ENCODE assay signal across 11 cellular contexts in the genomic region with DNA sequence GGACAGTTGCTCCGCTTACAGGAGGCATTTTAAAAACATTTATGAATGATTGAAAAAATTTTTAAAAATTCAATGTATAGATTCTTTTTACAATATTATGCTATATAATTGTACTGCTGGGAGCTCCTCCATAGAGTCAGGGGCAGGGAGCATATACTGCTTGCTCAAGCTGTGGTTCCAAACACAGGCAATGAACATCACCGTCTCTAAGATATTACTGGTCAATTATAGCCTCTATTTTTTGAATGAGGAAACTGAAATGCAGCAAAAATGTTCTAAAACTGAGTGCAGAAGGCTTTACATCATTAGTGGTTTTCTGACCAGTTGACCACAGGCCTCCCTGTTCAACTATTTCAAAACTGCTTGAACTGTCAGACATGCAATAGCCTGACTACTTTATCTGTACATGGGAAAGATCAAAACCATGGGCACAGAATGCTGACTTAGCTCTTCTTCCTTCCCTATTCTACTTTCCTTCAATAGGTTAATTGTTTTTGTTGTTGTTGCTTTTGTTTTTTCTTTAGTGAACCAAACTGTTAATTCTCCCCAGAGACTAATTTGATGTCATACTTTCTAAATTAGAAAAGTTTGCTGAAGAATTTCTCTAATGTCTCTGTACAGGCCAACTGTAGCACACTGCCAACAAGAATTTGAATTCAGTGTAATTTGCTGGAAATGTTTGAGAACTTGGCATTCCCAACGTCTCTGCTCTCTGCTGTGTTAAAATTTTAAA.
A peak's percentile ranks its signal among the peaks of the same experiment; 100 is the strongest.
DNase-seq lines count a peak whose midpoint lies in the region; TF ChIP-seq lines count a peak whose summit lies in the region.
"Had no signal": no experiment of that assay in that cellular context is flagged by ENCODE, and none has a peak within 500 bp of the region (broad histone marks: within the 10 kb centered on the region; RNA-seq: fewer than 3 reads in every experiment).

No MANE protein-coding gene starts in this region.

- intact Hi-C loops in breast epithelium (cut with DNase I; ENCODE audit: low total_unique reads): no loop called here

- CTCF ChIA-PET in activated naive CD4-positive, alpha-beta T cell treated with anti-CD3 and anti-CD28 coated beads, Interleukin-2, amount 10 ng/mL, durations not matched to agents 7 days and 5 days (lab: Charles Lee): no interaction called here

- no peak for TF ChIP-seq POLR2A in breast epithelium (IDR thresholded peaks at IDR 0.05)

- H3K4me1 ChIP-seq in ACC112 (ENCODE audit: control insufficient read depth, insufficient read depth, low read length, unreplicated experiment): peaks cover 18% of the 10 kb centered on the region
- no peaks in the 10 kb centered on the region for H3K4me1 ChIP-seq in fibroblast of lung (ENCODE audit: control insufficient read depth, extremely low read depth, insufficient read depth, low read length)
- H3K4me1 ChIP-seq in breast epithelium: no peaks in the 10 kb centered on the region

- H3K9ac ChIP-seq in fibroblast of lung (ENCODE audit: insufficient read depth, low read length): no peak overlapping the region

- no peaks in the 10 kb centered on the region for H3K27me3 Mint-ChIP-seq in activated naive CD4-positive, alpha-beta T cell treated with anti-CD3 and anti-CD28 coated beads, Interleukin-2, amount 10 ng/mL, durations not matched to agents 7 days and 5 days

- H3K27ac ChIP-seq in ACC112 (ENCODE audit: low read depth, low read length): peak overlapping the region; percentile 78
- H3K27ac ChIP-seq in fibroblast of lung (ENCODE audit: insufficient read depth, low read length): no peak overlapping the region
- peak overlapping the region in 1 of 2 donors; percentile 69 for H3K27ac ChIP-seq in breast epithelium
- H3K27ac ChIP-seq: WERI-Rb-1 had no signal

- H2AFZ ChIP-seq in ACC112 (ENCODE audit: low read length, unreplicated experiment) (peak overlapping the region; percentile 9), fibroblast of lung (ENCODE audit: low read length) (no peak overlapping the region)

- H3K36me3 Mint-ChIP-seq in activated naive CD4-positive, alpha-beta T cell treated with anti-CD3 and anti-CD28 coated beads, Interleukin-2, amount 10 ng/mL, durations not matched to agents 7 days and 5 days: no peaks in the 10 kb centered on the region

- no peak overlapping the region for H3K4me3 Mint-ChIP-seq in activated naive CD4-positive, alpha-beta T cell treated with anti-CD3 and anti-CD28 coated beads, Interleukin-2, amount 10 ng/mL, durations not matched to agents 7 days and 5 days

- no peak overlapping the region for H3K27ac Mint-ChIP-seq in activated naive CD4-positive, alpha-beta T cell treated with anti-CD3 and anti-CD28 coated beads, Interleukin-2, amount 10 ng/mL, durations not matched to agents 7 days and 5 days

- H3K27me3 ChIP-seq in ACC112 (ENCODE audit: insufficient read depth, low read length): no peaks in the 10 kb centered on the region
- no peaks in the 10 kb centered on the region for H3K27me3 ChIP-seq in fibroblast of lung (ENCODE audit: control insufficient read depth, insufficient read depth, low read length)
- no peaks in the 10 kb centered on the region for H3K27me3 ChIP-seq in breast epithelium

- DNase-seq in NOMO-1 treated with dmso at 0.1 percent for 144 hours (lab: John Stamatoyannopoulos, UW; ENCODE audit: unreplicated experiment) (peak; percentile 39), fibroblast of lung (ENCODE audit: low read depth in 2 of 2) (peak; percentile 84 to 97), non-pigmented ciliary epithelial cell (ENCODE audit: low read depth) (peak; percentile 70), UCSD-AML1 (lab: John Stamatoyannopoulos, UW; ENCODE audit: unreplicated experiment) (no peak), breast epithelium (ENCODE audit: low spot score in 2 of 2) (no peak), NCI-H510A (lab: John Stamatoyannopoulos, UW) (no peak)
- no peak for DNase-seq in activated naive CD4-positive, alpha-beta T cell treated with anti-CD3 and anti-CD28 coated beads, Interleukin-2, amount 10 ng/mL, durations not matched to agents 7 days and 5 days
- DNase-seq: NCI-H1436, RPMI8226, WERI-Rb-1 had no signal

- H3K4me1 Mint-ChIP-seq in activated naive CD4-positive, alpha-beta T cell treated with anti-CD3 and anti-CD28 coated beads, Interleukin-2, amount 10 ng/mL, durations not matched to agents 7 days and 5 days: no peaks in the 10 kb centered on the region

- H3K4me2 ChIP-seq in fibroblast of lung (ENCODE audit: extremely low read depth, insufficient read depth, low read length): no peak overlapping the region

- TF ChIP-seq CTCF in fibroblast of lung (conservative IDR thresholded peaks at IDR 0.05 in 1 of 2, IDR thresholded peaks at IDR 0.05 in 1 of 2; ENCODE audit: low read depth in 1 of 2, low read length in 2 of 2) (no peak), breast epithelium (IDR thresholded peaks at IDR 0.05) (no peak)

- H3K4me3 ChIP-seq in ACC112 (ENCODE audit: low read depth, low read length) (no peak overlapping the region), fibroblast of lung (replicated peaks in 1 of 4; ENCODE audit: control extremely low read depth in 1 of 4, insufficient read depth in 1 of 4, low read depth in 3 of 4, low read length in 4 of 4) (no peak overlapping the region), breast epithelium (no peak overlapping the region)

- no peaks in the 10 kb centered on the region for H4K20me1 ChIP-seq in fibroblast of lung (ENCODE audit: control insufficient read depth, extremely low read depth, insufficient read depth, low read length)

- peaks cover 26% of the 10 kb centered on the region for H3K9me3 Mint-ChIP-seq in activated naive CD4-positive, alpha-beta T cell treated with anti-CD3 and anti-CD28 coated beads, Interleukin-2, amount 10 ng/mL, durations not matched to agents 7 days and 5 days

- H3K9me3 ChIP-seq in fibroblast of lung (ENCODE audit: control insufficient read depth, insufficient read depth, low read depth, low read length): no peaks in the 10 kb centered on the region
- H3K9me3 ChIP-seq in breast epithelium: peaks cover 19 to 23% of the 10 kb centered on the region in 2 donors

- no peaks in the 10 kb centered on the region for H3K79me2 ChIP-seq in ACC112 (ENCODE audit: control insufficient read depth, insufficient read depth, low read length, unreplicated experiment)
- no peaks in the 10 kb centered on the region for H3K79me2 ChIP-seq in fibroblast of lung (ENCODE audit: control insufficient read depth, insufficient read depth, low read length)

- no peaks in the 10 kb centered on the region for H3K36me3 ChIP-seq in ACC112 (ENCODE audit: insufficient read depth, low read length)
- no peaks in the 10 kb centered on the region for H3K36me3 ChIP-seq in fibroblast of lung (ENCODE audit: control insufficient read depth, insufficient read depth, low read length)
- H3K36me3 ChIP-seq in breast epithelium: no peaks in the 10 kb centered on the region
- H3K36me3 ChIP-seq: WERI-Rb-1 had no signal

Comparison
In these comparisons a context has a peak if more than half of its experiments do, and no peak if none do; other contexts are left out.
1. DNase-seq: peak in NOMO-1 treated with dmso at 0.1 percent for 144 hours (single experiment), fibroblast of lung (2 of 2) and non-pigmented ciliary epithelial cell (single experiment); none in activated naive CD4-positive, alpha-beta T cell treated with anti-CD3 and anti-CD28 coated beads, Interleukin-2, amount 10 ng/mL, durations not matched to agents 7 days and 5 days (single experiment), UCSD-AML1 (single experiment), breast epithelium (0 of 2) and NCI-H510A (single experiment).